In the genomic region with DNA sequence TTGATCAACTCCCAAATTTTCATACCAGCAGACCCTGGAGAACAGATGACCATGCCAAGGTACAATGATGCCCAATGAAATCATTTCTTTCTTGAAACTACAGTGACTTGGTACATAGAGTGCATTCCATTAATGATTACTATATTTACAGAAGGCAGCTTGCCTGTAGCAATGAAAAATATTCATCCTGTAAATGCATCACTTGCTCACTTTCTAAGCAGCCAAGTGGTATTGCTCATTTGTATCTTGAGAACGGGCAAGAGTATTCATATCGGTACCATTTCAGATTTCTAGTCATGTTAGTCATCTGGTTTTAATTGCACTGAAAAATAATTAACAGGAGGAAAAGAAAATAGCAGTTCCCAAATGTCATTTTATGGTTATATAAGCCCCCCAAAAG, we compare ENCODE assay signal across 28 cellular contexts. TPM values are rescaled to one million over a fixed set of nuclear protein-coding genes. Genes with fewer than 3 reads are reported as not detected.
"Had no signal": no experiment of that assay in that cellular context is flagged by ENCODE, and none has a peak within 500 bp of the region (broad histone marks: within the 10 kb centered on the region; RNA-seq: fewer than 3 reads in every experiment).

No MANE protein-coding gene starts in this region.

- H3K27me3 ChIP-seq: breast epithelium, esophagus squamous epithelium, foreskin keratinocyte, sigmoid colon, testis, vagina had no signal

- H3K27me3 Mint-ChIP-seq: activated naive CD8-positive, alpha-beta T cell treated with anti-CD3 and anti-CD28 coated beads for 36 hours; stimulated activated naive B cell treated with anti-CD40 and anti-IgM and Interleukin-4, amounts not matched to agents 10 μg/mL and 1 μg/mL and 100 μg/mL, for 72 hours had no signal

- H3K9me3 ChIP-seq: breast epithelium, esophagus squamous epithelium, left ventricle myocardium inferior, sigmoid colon, testis, vagina had no signal

- H3K4me1 ChIP-seq: breast epithelium, foreskin keratinocyte, vagina had no signal

- H3K4me3 Mint-ChIP-seq: activated naive CD8-positive, alpha-beta T cell treated with anti-CD3 and anti-CD28 coated beads for 36 hours; endodermal cell; mesothelial cell of epicardium; natural killer cell; stimulated activated naive B cell treated with anti-CD40 and anti-IgM and Interleukin-4, amounts not matched to agents 10 μg/mL and 1 μg/mL and 100 μg/mL, for 72 hours had no signal

- ATAC-seq: foreskin keratinocyte; natural killer cell; stimulated activated naive B cell treated with anti-CD40 and anti-IgM and Interleukin-4, amounts not matched to agents 10 μg/mL and 1 μg/mL and 100 μg/mL, for 72 hours had no signal

- H3K27ac ChIP-seq: breast epithelium, coronary artery, esophagus squamous epithelium, foreskin keratinocyte, left ventricle myocardium inferior, sigmoid colon, testis, vagina had no signal

- H3K4me3 ChIP-seq: breast epithelium, coronary artery, esophagus squamous epithelium, left ventricle myocardium inferior, sigmoid colon, smooth muscle cell, testis, vagina had no signal

- DNase-seq: activated CD4-positive, alpha-beta T cell treated with anti-CD3 and anti-CD28 coated beads for 4 hours; activated CD4-positive, alpha-beta T cell treated with anti-CD3 and anti-CD28 coated beads, Interleukin-2, amount 50 U/mL, for 48 hours; activated CD4-positive, CD25-positive, alpha-beta regulatory T cell; activated naive CD4-positive, alpha-beta T cell treated with Interleukin-2 at 50 U/mL for 16 hours; activated naive CD8-positive, alpha-beta T cell treated with anti-CD3 and anti-CD28 coated beads for 36 hours; activated T-cell treated with anti-CD3 and anti-CD28 coated beads, Interleukin-2, amount 50 U/mL, for 48 hours; amniotic stem cell; cerebellar nuclear complex; endodermal cell; esophagus squamous epithelium; foreskin keratinocyte; kidney; left ventricle myocardium inferior; natural killer cell; retina; sigmoid colon; stimulated activated CD4-positive, alpha-beta T cell treated with anti-CD3 and anti-CD28 coated beads, Interleukin-15, amount 100 ng/mL, for 24 hours; stimulated activated naive B cell treated with anti-CD40 and anti-IgM and Interleukin-4, amounts not matched to agents 10 μg/mL and 1 μg/mL and 100 μg/mL, for 72 hours; testis had no signal

- H3K27ac Mint-ChIP-seq: activated naive CD8-positive, alpha-beta T cell treated with anti-CD3 and anti-CD28 coated beads for 36 hours; endodermal cell; mesothelial cell of epicardium; natural killer cell; stimulated activated naive B cell treated with anti-CD40 and anti-IgM and Interleukin-4, amounts not matched to agents 10 μg/mL and 1 μg/mL and 100 μg/mL, for 72 hours had no signal

- H3K4me1 Mint-ChIP-seq: endodermal cell had no signal

- H3K9me3 Mint-ChIP-seq: activated naive CD8-positive, alpha-beta T cell treated with anti-CD3 and anti-CD28 coated beads for 36 hours; endodermal cell; mesothelial cell of epicardium; natural killer cell; stimulated activated naive B cell treated with anti-CD40 and anti-IgM and Interleukin-4, amounts not matched to agents 10 μg/mL and 1 μg/mL and 100 μg/mL, for 72 hours had no signal

RNA-seq across cellular contexts. Expression of gene VIL1, which starts 59.6 kb away (rescaled TPM):
- total RNA-seq: activated naive CD8-positive, alpha-beta T cell treated with anti-CD3 and anti-CD28 coated beads for 36 hours; esophagus squamous epithelium; foreskin keratinocyte; glomerular endothelial cell; left ventricle myocardium inferior; lung microvascular endothelial cell; osteoblast; posterior vena cava; smooth muscle cell; vagina had no signal
